8 cellular contexts compared by ENCODE assay signal in genomic region chr11:74748211-74749126, GRCh38. TPM values are rescaled to one million over a fixed set of nuclear protein-coding genes. Genes with fewer than 3 reads are reported as not detected.
DNase-seq lines count a peak whose midpoint lies in the region; ATAC-seq and TF ChIP-seq lines count a peak whose summit lies in the region.

RNF169 (plus strand) TSS chr11:74748849; CDS start chr11:74748881, 32 bp downstream.

- peak within 1 kb of the TSS; percentile 87 for H3K9ac ChIP-seq in PC-3 (ENCODE audit: low read length)
- H3K9ac ChIP-seq in mucosa of rectum (ENCODE audit: low read depth in 1 of 2, low read length in 2 of 2) = peak within 1 kb of the TSS; percentile 80 to 88

- TF ChIP-seq EP300 in Ishikawa (IDR thresholded peaks at IDR 0.05; ENCODE audit: borderline replicate concordance) = no peak

- H3K27me3 ChIP-seq in PC-3 (ENCODE audit: low read length) = no peaks in the 10 kb centered on the region
- no peaks in the 10 kb centered on the region for H3K27me3 ChIP-seq in mucosa of rectum (ENCODE audit: control insufficient read depth in 2 of 2, insufficient read depth in 2 of 2, low read length in 2 of 2)

- no peaks in the 10 kb centered on the region for H3F3A ChIP-seq in PC-3 (ENCODE audit: low read length, unreplicated experiment)

- TSS peak; percentile 44 for BruUV-seq in PC-3 (replicated peaks; lab: Mats Ljungman, UMichigan)

- intact Hi-C loops in PC-3 (cut with micrococcal nuclease) = no loop called here

- H3K79me2 ChIP-seq in PC-3 (ENCODE audit: low read length) = peaks cover 43% of the 10 kb centered on the region

- no peak for TF ChIP-seq RAD21 in Ishikawa (IDR thresholded peaks at IDR 0.05; ENCODE audit: low read depth)

- CTCF ChIA-PET in PC-3 (lab: Charles Lee) = no interaction called here

- H3K4me3 ChIP-seq in PC-3 (ENCODE audit: low read length) (peak within 1 kb of the TSS; percentile 90), epithelial cell of proximal tubule (ENCODE audit: low read depth, low read length) (peak within 1 kb of the TSS; percentile 76), mucosa of rectum (ENCODE audit: low read length in 2 of 2) (peak within 1 kb of the TSS; percentile 74 to 89)

- H3K4me1 ChIP-seq in PC-3 (ENCODE audit: insufficient read depth, low read length) (peaks cover 24% of the 10 kb centered on the region), mucosa of rectum (ENCODE audit: control insufficient read depth in 2 of 2, insufficient read depth in 2 of 2, low read length in 2 of 2) (peaks cover 11 to 16% of the 10 kb centered on the region in 2 donors)

- peak within 1 kb of the TSS; percentile 55 for H3K27ac ChIP-seq in PC-3 (ENCODE audit: low read length)
- peak within 1 kb of the TSS; percentile 85 to 89 for H3K27ac ChIP-seq in mucosa of rectum (ENCODE audit: low read depth in 2 of 2, low read length in 2 of 2)

- POLR2A ChIA-PET in PC-3 (lab: Charles Lee; ENCODE audit: unreplicated experiment) = interaction anchor here (0.5 kb wide), 1 partner anchor 15 kb away, joined by 16 read pairs; no protein-coding TSS in a partner anchor

- H4K20me1 ChIP-seq in PC-3 (ENCODE audit: low read length) = peaks cover 14% of the 10 kb centered on the region

- peak within 1 kb of the TSS; percentile 77 for H2AFZ ChIP-seq in PC-3 (ENCODE audit: low read length)

- DNase-seq in DMS114 treated with DMSO at 0.1 percent for 48 hours (lab: John Stamatoyannopoulos, UW; ENCODE audit: unreplicated experiment) (peak; percentile 86), PC-3 (peak; percentile 97), activated T-cell treated with anti-CD3 and anti-CD28 coated beads for 48 hours (ENCODE audit: low read depth) (peak; percentile 82), epithelial cell of proximal tubule (ENCODE audit: low read depth) (peak; percentile 70)
- DNase-seq in stimulated activated CD8-positive, alpha-beta memory T cell treated with anti-CD3 and anti-CD28 coated beads, Interleukin-4, amount 100 ng/mL, for 48 hours = peak; percentile 91

- H3K9me2 ChIP-seq in PC-3 (replicated peaks; ENCODE audit: low read length) = no peaks in the 10 kb centered on the region

- H3K36me3 ChIP-seq in PC-3 (ENCODE audit: low read depth, low read length) (no peaks in the 10 kb centered on the region), mucosa of rectum (ENCODE audit: control insufficient read depth in 2 of 2, insufficient read depth in 2 of 2, low read length in 2 of 2) (no peaks in the 10 kb centered on the region)

- no peaks in the 10 kb centered on the region for H3K9me3 ChIP-seq in PC-3 (ENCODE audit: low read length)
- H3K9me3 ChIP-seq in mucosa of rectum (ENCODE audit: control insufficient read depth in 2 of 2, low read length in 2 of 2) = no peaks in the 10 kb centered on the region

- TF ChIP-seq CTCF in PC-3 (conservative IDR thresholded peaks at IDR 0.05; ENCODE audit: low read depth, low read length) (no peak), epithelial cell of proximal tubule (conservative IDR thresholded peaks at IDR 0.05; ENCODE audit: low read depth, low read length) (no peak)

- ATAC-seq in GM21576 (IDR thresholded peaks at IDR 0.05; ENCODE audit: unreplicated experiment) (peak; percentile 98), PC-3 (peak; percentile 97)

- H3K4me2 ChIP-seq in PC-3 (ENCODE audit: low read length) = peak within 1 kb of the TSS; percentile 95

TF ChIP-seq in Ishikawa, 13 proteins besides CTCF, POLR2A, EP300 and RAD21:
- TF ChIP-seq TCF12 (IDR thresholded peaks at IDR 0.05; ENCODE audit: low read depth) (no peak), YY1 (IDR thresholded peaks at IDR 0.05; ENCODE audit: low read depth) (peak; percentile 94), TAF1 (IDR thresholded peaks at IDR 0.05; ENCODE audit: low read depth) (peak; percentile 90), ZBTB7A (IDR thresholded peaks at IDR 0.05; ENCODE audit: low read depth) (no peak)

RNA-seq across cellular contexts. Expression of gene RNF169, which starts in this region (rescaled TPM):
- total RNA-seq in PC-3 (2014; rRNA removed) (20.4 and 20.8 TPM in 2 replicates), epithelial cell of proximal tubule (10.3 and 11.7 TPM in 2 replicates)

Comparison
In these comparisons a context has a peak if more than half of its experiments do, and no peak if none do; other contexts are left out.
1. Peak in every context shown above with its lines: DNase-seq, ATAC-seq, H3K4me3 ChIP-seq and H3K27ac ChIP-seq.